32 cellular contexts compared by ENCODE assay signal in the genomic region with DNA sequence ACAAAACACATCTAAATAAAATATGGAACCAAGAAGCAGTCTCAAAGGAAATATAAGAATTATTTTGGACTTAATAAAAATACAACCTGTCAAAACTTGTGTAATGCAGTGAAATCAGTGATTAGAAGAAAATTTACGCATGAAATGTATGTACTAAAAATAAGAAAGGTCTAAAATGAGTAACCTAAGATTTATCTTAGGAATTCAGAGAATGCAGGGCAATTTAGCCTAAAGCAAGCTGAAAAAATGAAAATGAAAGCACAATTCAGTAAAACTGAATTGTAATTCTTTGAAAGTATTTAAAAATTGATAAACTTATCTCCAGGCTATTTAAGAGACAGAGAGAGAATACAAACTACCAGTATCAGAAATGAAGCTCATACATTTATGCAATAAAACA.
DNase-seq lines count a peak whose midpoint lies in the region; ATAC-seq, FAIRE-seq and TF ChIP-seq lines count a peak whose summit lies in the region.
"Had no signal": no experiment of that assay in that cellular context is flagged by ENCODE, and none has a peak within 500 bp of the region (broad histone marks: within the 10 kb centered on the region; RNA-seq: fewer than 3 reads in every experiment).

No MANE protein-coding gene starts in this region.

- no peak overlapping the region for H3K14ac ChIP-seq in mesenchymal stem cell (ENCODE audit: low read length in 2 of 2)

- no peak overlapping the region for H3K23ac ChIP-seq in mesenchymal stem cell (ENCODE audit: low read length in 2 of 2)

- FAIRE-seq in HTR-8/SVneo (lab: Jason Lieb, UNC), result no peak
- FAIRE-seq: endometrium, TTC549 had no signal

- WGBS in mesenchymal stem cell, result no CpG with 5 or more reads among the region's 1 CpG
- WGBS in transverse colon (ENCODE audit: low coverage in 1 of 2), 2 donors, result 80 to 81% methylated on average over 1 of the region's 1 CpG

- H2BK5ac ChIP-seq in mesenchymal stem cell (ENCODE audit: low read depth, low read length, poor library complexity, severe bottlenecking), result no peak overlapping the region

- DNase-seq in GM03348 (ENCODE audit: low spot score), result peak; percentile 16
- no peak for DNase-seq in RWPE2 (ENCODE audit: low spot score)
- DNase-seq in choroid plexus epithelial cell (ENCODE audit: low read depth), result peak; percentile 57
- DNase-seq in mesenchymal stem cell, result peak; percentile 11
- DNase-seq in GM10266 (ENCODE audit: extremely low spot score), result no peak
- DNase-seq in transverse colon, result no peak
- no peak for DNase-seq in HTR-8/SVneo (ENCODE audit: insufficient read length, low spot score)
- no peak for DNase-seq in SW480 (ENCODE audit: low spot score)
- DNase-seq: activated CD4-positive, alpha-beta memory T cell treated with anti-CD3 and anti-CD28 coated beads for 36 hours; activated CD4-positive, CD25-positive, alpha-beta regulatory T cell treated with anti-CD3 and anti-CD28 coated beads, Interleukin-2, amount 50 U/mL, for 72 hours; activated CD8-positive, alpha-beta memory T cell treated with anti-CD3 and anti-CD28 coated beads, Interleukin-2, amount 50 U/mL, for 48 hours; activated naive CD4-positive, alpha-beta T cell treated with anti-CD3 and anti-CD28 coated beads, Interleukin-2, amount 10 ng/mL, durations not matched to agents 7 days and 5 days; amygdala; caudate nucleus; esophagus squamous epithelium; glutamatergic neuron; GM23248; NCI-H1092; NCI-H1694 treated with DMSO at 0.1 percent for 48 hours; NCI-H2171 treated with DMSO at 0.1 percent for 48 hours; NCI-H524 treated with DMSO at 0.1 percent for 48 hours; Peyer's patch; posterior cingulate gyrus; stimulated activated CD4-positive, alpha-beta T cell treated with anti-CD3 and anti-CD28 coated beads, Interleukin-4, amount 100 ng/mL, for 4 hours; stimulated activated naive CD4-positive, alpha-beta T cell; testis; uterus had no signal

- no peak overlapping the region for H4K8ac ChIP-seq in mesenchymal stem cell (ENCODE audit: low read length)

- H2BK15ac ChIP-seq in mesenchymal stem cell (ENCODE audit: low read depth, poor library complexity, severe bottlenecking), result no peak overlapping the region

- H3K27ac ChIP-seq in RWPE2 (ENCODE audit: poor library complexity, severe bottlenecking) (peak overlapping the region; percentile 50), mesenchymal stem cell (ENCODE audit: low read length, poor library complexity, severe bottlenecking) (no peak overlapping the region), transverse colon (no peak overlapping the region)
- H3K27ac ChIP-seq: esophagus squamous epithelium, GM23248, HL-60, Peyer's patch, testis, uterus had no signal

- ATAC-seq in RWPE2 (ENCODE audit: low read depth), result peak; percentile 54
- ATAC-seq: sciatic nerve had no signal

- no peak overlapping the region for H2BK12ac ChIP-seq in mesenchymal stem cell (ENCODE audit: low read length in 2 of 2)

- H4K91ac ChIP-seq in mesenchymal stem cell (ENCODE audit: low read length), result no peak overlapping the region

- H3K9ac ChIP-seq in mesenchymal stem cell (ENCODE audit: low read length), result no peak overlapping the region
- H3K9ac ChIP-seq: GM23248 had no signal

- no peak for TF ChIP-seq EP300 in transverse colon (IDR thresholded peaks at IDR 0.05; ENCODE audit: low read depth)

- H3K18ac ChIP-seq in mesenchymal stem cell (ENCODE audit: low read depth in 1 of 2, low read length in 2 of 2), result no peak overlapping the region

- no peaks in the 10 kb centered on the region for H3K79me1 ChIP-seq in mesenchymal stem cell (replicated peaks; ENCODE audit: low read length, poor library complexity, severe bottlenecking)

- intact Hi-C loops in transverse colon (cut with DNase I; ENCODE audit: low total_unique reads), result no loop called here

- H2AFZ ChIP-seq in mesenchymal stem cell (ENCODE audit: low read depth, low read length), result no peak overlapping the region
- H2AFZ ChIP-seq: GM23248 had no signal

- no peaks in the 10 kb centered on the region for H3K27me3 ChIP-seq in RWPE2 (ENCODE audit: insufficient read depth, poor library complexity, severe bottlenecking)
- H3K27me3 ChIP-seq in mesenchymal stem cell (ENCODE audit: control insufficient read depth in 1 of 2, insufficient read depth in 1 of 2, low read length in 2 of 2), result no peaks in the 10 kb centered on the region
- no peaks in the 10 kb centered on the region for H3K27me3 ChIP-seq in transverse colon
- H3K27me3 ChIP-seq: esophagus squamous epithelium, Peyer's patch, testis, uterus had no signal

- H3K36me3 ChIP-seq in RWPE2 (ENCODE audit: low read depth), result no peaks in the 10 kb centered on the region
- H3K36me3 ChIP-seq in mesenchymal stem cell (ENCODE audit: control insufficient read depth in 1 of 2, insufficient read depth in 2 of 2, low read depth in 1 of 2, low read length in 2 of 2), result no peaks in the 10 kb centered on the region
- H3K36me3 ChIP-seq in transverse colon, result no peaks in the 10 kb centered on the region
- H3K36me3 ChIP-seq: esophagus squamous epithelium, Peyer's patch, uterus had no signal

- TF ChIP-seq POLR2A in transverse colon (IDR thresholded peaks at IDR 0.05), result no peak

- no peak overlapping the region for H2AK5ac ChIP-seq in mesenchymal stem cell (ENCODE audit: low read length, severe bottlenecking)

- TF ChIP-seq CTCF in RWPE2 (IDR thresholded peaks at IDR 0.05; ENCODE audit: poor library complexity, severe bottlenecking) (no peak), choroid plexus epithelial cell (conservative IDR thresholded peaks at IDR 0.05; ENCODE audit: low read depth, low read length) (no peak), GM10266 (IDR thresholded peaks at IDR 0.05; ENCODE audit: control insufficient read depth, insufficient read depth, low read depth, missing control alignments) (no peak), transverse colon (IDR thresholded peaks at IDR 0.05) (no peak)

- no peak overlapping the region for H3K4ac ChIP-seq in mesenchymal stem cell (ENCODE audit: low read depth in 1 of 2, low read length in 2 of 2)

- H3K4me2 ChIP-seq in mesenchymal stem cell (ENCODE audit: low read length, poor library complexity, severe bottlenecking), result no peak overlapping the region

- H3K9me3 ChIP-seq in RWPE2 (ENCODE audit: severe bottlenecking) (no peaks in the 10 kb centered on the region), mesenchymal stem cell (ENCODE audit: control insufficient read depth, low read length) (no peaks in the 10 kb centered on the region), transverse colon (no peaks in the 10 kb centered on the region)
- H3K9me3 ChIP-seq: esophagus squamous epithelium, Peyer's patch, testis, uterus had no signal

- H3K4me1 ChIP-seq in RWPE2 (ENCODE audit: insufficient read depth, poor library complexity, severe bottlenecking), result peaks cover 13% of the 10 kb centered on the region
- no peaks in the 10 kb centered on the region for H3K4me1 ChIP-seq in mesenchymal stem cell (ENCODE audit: control insufficient read depth, insufficient read depth, low read depth, low read length)
- no peaks in the 10 kb centered on the region for H3K4me1 ChIP-seq in transverse colon
- H3K4me1 ChIP-seq: esophagus squamous epithelium, Peyer's patch, testis, uterus had no signal

- H2BK120ac ChIP-seq in mesenchymal stem cell (ENCODE audit: low read depth, low read length), result no peak overlapping the region

- in situ Hi-C loops in transverse colon (cut with MboI; ENCODE audit: low pct_ligation_motif_present in 1 of 4, low pct_unique_long_range_greater_than_20kb in 1 of 4, low sequenced_read_pairs in 3 of 4), result no loop called here

- no peak overlapping the region for H3K4me3 ChIP-seq in RWPE2 (ENCODE audit: severe bottlenecking)
- no peak overlapping the region for H3K4me3 ChIP-seq in choroid plexus epithelial cell (ENCODE audit: low read depth, low read length)
- no peak overlapping the region for H3K4me3 ChIP-seq in mesenchymal stem cell (ENCODE audit: insufficient read depth in 1 of 2, low read depth in 1 of 2, low read length in 2 of 2)
- H3K4me3 ChIP-seq in transverse colon, result no peak overlapping the region
- H3K4me3 ChIP-seq: esophagus squamous epithelium, GM23248, lung, Peyer's patch, testis, uterus had no signal

Comparison
In these comparisons a context has a peak if more than half of its experiments do, and no peak if none do; other contexts are left out.
1. DNase-seq: peak in GM03348 (single experiment), choroid plexus epithelial cell (single experiment) and mesenchymal stem cell (single experiment); none in RWPE2 (single experiment), GM10266 (single experiment), transverse colon (single experiment), HTR-8/SVneo (single experiment) and SW480 (single experiment).